Comparison of ENCODE assay signal across 14 cellular contexts in genomic region chr1:73162576-73162975, GRCh38.
"Had no signal": no experiment of that assay in that cellular context is flagged by ENCODE, and none has a peak within 500 bp of the region (broad histone marks: within the 10 kb centered on the region; RNA-seq: fewer than 3 reads in every experiment).

No MANE protein-coding gene starts in this region.

- H3K27me3 Mint-ChIP-seq: activated naive CD4-positive, alpha-beta T cell treated with anti-CD3 and anti-CD28 coated beads, Interleukin-2, amount 50 U/mL, for 24 hours; stimulated activated naive CD8-positive, alpha-beta T cell treated with anti-CD3 and anti-CD28 coated beads, Interleukin-15, amount 100 ng/mL, for 72 hours had no signal

- H3K9me3 ChIP-seq: pancreas, thoracic aorta, uterus had no signal

- H3K36me3 ChIP-seq: pancreas, thoracic aorta, uterus had no signal

- DNase-seq: activated CD4-positive, alpha-beta T cell treated with anti-CD3 and anti-CD28 coated beads, Interleukin-2, amount 50 U/mL, for 4 hours; activated CD4-positive, CD25-positive, alpha-beta regulatory T cell treated with anti-CD3 and anti-CD28 coated beads, Interleukin-2, amount 50 U/mL, for 72 hours; activated T-cell treated with anti-CD3 and anti-CD28 coated beads, Interleukin-2, amount 50 U/mL, for 1 hour; amniotic stem cell; dermis blood vessel endothelial cell; pancreas; stimulated activated CD4-positive, alpha-beta T cell treated with anti-CD3 and anti-CD28 coated beads, Interleukin-15, amount 100 ng/mL, for 24 hours; stimulated activated CD4-positive, alpha-beta T cell treated with anti-CD3 and anti-CD28 coated beads, Interleukin-4, amount 100 ng/mL, for 24 hours; stimulated activated naive CD8-positive, alpha-beta T cell treated with anti-CD3 and anti-CD28 coated beads, Interleukin-15, amount 100 ng/mL, for 72 hours; uterus had no signal

- H3K27ac ChIP-seq: pancreas, thoracic aorta, uterus had no signal

- H3K36me3 Mint-ChIP-seq: activated naive CD4-positive, alpha-beta T cell treated with anti-CD3 and anti-CD28 coated beads, Interleukin-2, amount 50 U/mL, for 24 hours had no signal

- H3K9me3 Mint-ChIP-seq: neural crest cell; T-helper 2 cell treated with Interferon-gamma antibody and Interleukin-4, amounts not matched to agents 5 μg/mL and 100 μg/mL, for 36 hours had no signal

- H3K4me1 ChIP-seq: pancreas, uterus had no signal

- H3K4me3 Mint-ChIP-seq: activated naive CD4-positive, alpha-beta T cell treated with anti-CD3 and anti-CD28 coated beads, Interleukin-2, amount 50 U/mL, for 24 hours; neural crest cell; stimulated activated naive CD8-positive, alpha-beta T cell treated with anti-CD3 and anti-CD28 coated beads, Interleukin-15, amount 100 ng/mL, for 72 hours; T-helper 2 cell treated with Interferon-gamma antibody and Interleukin-4, amounts not matched to agents 5 μg/mL and 100 μg/mL, for 36 hours had no signal

- H3K27ac Mint-ChIP-seq: activated naive CD4-positive, alpha-beta T cell treated with anti-CD3 and anti-CD28 coated beads, Interleukin-2, amount 50 U/mL, for 24 hours; stimulated activated naive CD8-positive, alpha-beta T cell treated with anti-CD3 and anti-CD28 coated beads, Interleukin-15, amount 100 ng/mL, for 72 hours; T-helper 2 cell treated with Interferon-gamma antibody and Interleukin-4, amounts not matched to agents 5 μg/mL and 100 μg/mL, for 36 hours had no signal

- H3K27me3 ChIP-seq: pancreas, uterus had no signal

- H3K4me1 Mint-ChIP-seq: activated naive CD4-positive, alpha-beta T cell treated with anti-CD3 and anti-CD28 coated beads, Interleukin-2, amount 50 U/mL, for 24 hours; stimulated activated naive CD8-positive, alpha-beta T cell treated with anti-CD3 and anti-CD28 coated beads, Interleukin-15, amount 100 ng/mL, for 72 hours had no signal

- ATAC-seq: pancreas; stimulated activated naive CD8-positive, alpha-beta T cell treated with anti-CD3 and anti-CD28 coated beads, Interleukin-15, amount 100 ng/mL, for 72 hours had no signal

- H3K4me3 ChIP-seq: pancreas, thoracic aorta, uterus had no signal
